In genomic region chr2:70094171-70094977, GRCh38 we compare ENCODE assay signal across 9 cellular contexts. TPM values are rescaled to one million over a fixed set of nuclear protein-coding genes. Genes with fewer than 3 reads are reported as not detected.
DNase-seq lines count a peak whose midpoint lies in the region; ATAC-seq and TF ChIP-seq lines count a peak whose summit lies in the region.
"Had no signal": no experiment of that assay in that cellular context is flagged by ENCODE, and none has a peak within 500 bp of the region (broad histone marks: within the 10 kb centered on the region; RNA-seq: fewer than 3 reads in every experiment).

No MANE protein-coding gene starts in this region.

- no peak overlapping the region for H3K4me3 ChIP-seq in GM23338

- H3K27me3 Mint-ChIP-seq in HFFc6 (ENCODE audit: insufficient read depth) (peaks cover 1% of the 10 kb centered on the region), GM23338 (ENCODE audit: insufficient read depth, low read depth, poor library complexity) (peaks cover 7% of the 10 kb centered on the region)
- H3K27me3 Mint-ChIP-seq in activated T-cell treated with anti-CD3 and anti-CD28 coated beads, Interleukin-2, amount 50 U/mL, for 4 hours (ENCODE audit: low read depth) = no peaks in the 10 kb centered on the region
- no peaks in the 10 kb centered on the region for H3K27me3 Mint-ChIP-seq in stimulated activated naive CD8-positive, alpha-beta T cell treated with anti-CD3 and anti-CD28 coated beads, Interleukin-15, amount 100 ng/mL, for 72 hours

- H3K27ac ChIP-seq in layer of hippocampus (ENCODE audit: low read depth, low read length) = peak overlapping the region; percentile 88
- no peak overlapping the region for H3K27ac ChIP-seq in GM23338 (ENCODE audit: low read depth)

- no peaks in the 10 kb centered on the region for H4K20me1 ChIP-seq in GM23338 (replicated peaks; ENCODE audit: insufficient read depth)

- DNase-seq in HFFc6 = no peak
- DNase-seq in activated T-cell treated with anti-CD3 and anti-CD28 coated beads, Interleukin-2, amount 50 U/mL, for 4 hours = no peak
- peak in 1 of 2 donors; percentile 46 for DNase-seq in stimulated activated naive CD8-positive, alpha-beta T cell treated with anti-CD3 and anti-CD28 coated beads, Interleukin-15, amount 100 ng/mL, for 72 hours
- DNase-seq in GM23338 (ENCODE audit: low spot score) = no peak
- no peak for DNase-seq in NCI-H524 treated with DMSO at 0.1 percent for 48 hours (lab: John Stamatoyannopoulos, UW)
- DNase-seq: NCI-H187 had no signal

- H3K36me3 ChIP-seq in GM23338 (ENCODE audit: insufficient read depth) = no peaks in the 10 kb centered on the region

- H3K4me1 ChIP-seq in GM23338 (ENCODE audit: insufficient read depth) = peaks cover 6% of the 10 kb centered on the region

- peaks cover 12% of the 10 kb centered on the region for H3K36me3 Mint-ChIP-seq in HFFc6 (ENCODE audit: low read depth)
- H3K36me3 Mint-ChIP-seq in activated T-cell treated with anti-CD3 and anti-CD28 coated beads, Interleukin-2, amount 50 U/mL, for 4 hours (ENCODE audit: insufficient read depth) = peaks cover 13% of the 10 kb centered on the region
- H3K36me3 Mint-ChIP-seq in GM23338 (ENCODE audit: low read depth) = peaks cover 6% of the 10 kb centered on the region

- no peak overlapping the region for H2AFZ ChIP-seq in GM23338

- H3K4me3 Mint-ChIP-seq in HFFc6 = no peak overlapping the region
- H3K4me3 Mint-ChIP-seq in activated T-cell treated with anti-CD3 and anti-CD28 coated beads, Interleukin-2, amount 50 U/mL, for 4 hours = peak overlapping the region; percentile 75
- H3K4me3 Mint-ChIP-seq in stimulated activated naive CD8-positive, alpha-beta T cell treated with anti-CD3 and anti-CD28 coated beads, Interleukin-15, amount 100 ng/mL, for 72 hours = peak overlapping the region; percentile 84 to 97
- H3K4me3 Mint-ChIP-seq in GM23338 = no peak overlapping the region

- H3K9me3 Mint-ChIP-seq in HFFc6 (no peaks in the 10 kb centered on the region), GM23338 (no peaks in the 10 kb centered on the region; the same call in 2 of the 3 replicates)
- H3K9me3 Mint-ChIP-seq in activated T-cell treated with anti-CD3 and anti-CD28 coated beads, Interleukin-2, amount 50 U/mL, for 4 hours = no peaks in the 10 kb centered on the region
- no peaks in the 10 kb centered on the region for H3K9me3 Mint-ChIP-seq in stimulated activated naive CD8-positive, alpha-beta T cell treated with anti-CD3 and anti-CD28 coated beads, Interleukin-15, amount 100 ng/mL, for 72 hours

- no peaks in the 10 kb centered on the region for H3K9me2 ChIP-seq in GM23338 (ENCODE audit: insufficient read depth)

- no peak overlapping the region for H3K4me2 ChIP-seq in GM23338

- H3K27me3 ChIP-seq in layer of hippocampus (ENCODE audit: control insufficient read depth, insufficient read depth, low read length) (no peaks in the 10 kb centered on the region), GM23338 (ENCODE audit: insufficient read depth) (no peaks in the 10 kb centered on the region)

- peaks cover 18% of the 10 kb centered on the region for H3F3A ChIP-seq in GM23338 (replicated peaks; ENCODE audit: low read depth)

- TF ChIP-seq CTCF in HFFc6 (IDR thresholded peaks at IDR 0.05) (no peak), GM23338 (conservative IDR thresholded peaks at IDR 0.05; ENCODE audit: low read depth in 2 of 2) (no peak)

- peak overlapping the region; percentile 78 for H3K27ac Mint-ChIP-seq in HFFc6
- H3K27ac Mint-ChIP-seq in stimulated activated naive CD8-positive, alpha-beta T cell treated with anti-CD3 and anti-CD28 coated beads, Interleukin-15, amount 100 ng/mL, for 72 hours = peak overlapping the region; percentile 94 to 97
- H3K27ac Mint-ChIP-seq in GM23338 = no peak overlapping the region

- peaks cover 23% of the 10 kb centered on the region for H3K4me1 Mint-ChIP-seq in HFFc6 (ENCODE audit: low read depth)
- peaks cover 54% of the 10 kb centered on the region for H3K4me1 Mint-ChIP-seq in activated T-cell treated with anti-CD3 and anti-CD28 coated beads, Interleukin-2, amount 50 U/mL, for 4 hours (ENCODE audit: low read depth)
- peaks cover 82% of the 10 kb centered on the region for H3K4me1 Mint-ChIP-seq in stimulated activated naive CD8-positive, alpha-beta T cell treated with anti-CD3 and anti-CD28 coated beads, Interleukin-15, amount 100 ng/mL, for 72 hours
- peaks cover 13% of the 10 kb centered on the region for H3K4me1 Mint-ChIP-seq in GM23338

- peak in 1 of 2 donors; percentile 3 for ATAC-seq in activated T-cell treated with anti-CD3 and anti-CD28 coated beads, Interleukin-2, amount 50 U/mL, for 4 hours
- peak; percentile 73 for ATAC-seq in stimulated activated naive CD8-positive, alpha-beta T cell treated with anti-CD3 and anti-CD28 coated beads, Interleukin-15, amount 100 ng/mL, for 72 hours
- no peak for ATAC-seq in HG02981 (IDR thresholded peaks at IDR 0.05; ENCODE audit: unreplicated experiment)
- no peak for ATAC-seq in GM23338
- ATAC-seq in HG02938 (IDR thresholded peaks at IDR 0.05; ENCODE audit: unreplicated experiment) = no peak

- H3K79me2 ChIP-seq in GM23338 (replicated peaks; ENCODE audit: insufficient read depth) = no peaks in the 10 kb centered on the region

TF ChIP-seq in GM23338, 12 proteins besides CTCF, POLR2A, EP300 and RAD21 (continues in another document):
- TF ChIP-seq ZNF114 (CRISPR knock-in tag; IDR thresholded peaks at IDR 0.05) = no peak
- no peak for TF ChIP-seq EZH2 (IDR thresholded peaks at IDR 0.05; ENCODE audit: low read depth, unreplicated experiment)
- TF ChIP-seq ETS1 (IDR thresholded peaks at IDR 0.05) = no peak
- no peak for TF ChIP-seq POLR2AphosphoS5 (IDR thresholded peaks at IDR 0.05; ENCODE audit: low read depth)
- no peak for TF ChIP-seq EZH2phosphoT487 (IDR thresholded peaks at IDR 0.05; ENCODE audit: unreplicated experiment)

RNA-seq across cellular contexts. Expression of gene PCBP1, which starts 7.1 kb away (rescaled TPM):
- total RNA-seq in HFFc6 (2021; fragmentation: NEBNext Ultra II Directional; extraction: Animal tissue kit (Norgen Biotek cat#: 25700)) = 100 to 1,000 TPM; 293 to 369 (median 361) TPM
- 100 to 1,000 TPM; 427 to 493 (median 462) TPM for total RNA-seq in activated T-cell treated with anti-CD3 and anti-CD28 coated beads, Interleukin-2, amount 50 U/mL, for 4 hours
- 212 and 254 TPM in 2 replicates for total RNA-seq in GM23338 (2014; rRNA removed; shearing (Covaris generic))
- polyA plus RNA-seq in GM23338 (2016; fragmentation: Nextera tagmentation; extraction: Ambion mirVana) = 393 and 400 TPM in 2 replicates

Comparison
In these comparisons a context has a peak if more than half of its experiments do, and no peak if none do; other contexts are left out.
1. H3K4me3 Mint-ChIP-seq: peak in activated T-cell treated with anti-CD3 and anti-CD28 coated beads, Interleukin-2, amount 50 U/mL, for 4 hours (single experiment) and stimulated activated naive CD8-positive, alpha-beta T cell treated with anti-CD3 and anti-CD28 coated beads, Interleukin-15, amount 100 ng/mL, for 72 hours (2 of 2); none in HFFc6 (single experiment) and GM23338 (single experiment).